Comparison of ENCODE assay signal across 19 cellular contexts in the genomic region with DNA sequence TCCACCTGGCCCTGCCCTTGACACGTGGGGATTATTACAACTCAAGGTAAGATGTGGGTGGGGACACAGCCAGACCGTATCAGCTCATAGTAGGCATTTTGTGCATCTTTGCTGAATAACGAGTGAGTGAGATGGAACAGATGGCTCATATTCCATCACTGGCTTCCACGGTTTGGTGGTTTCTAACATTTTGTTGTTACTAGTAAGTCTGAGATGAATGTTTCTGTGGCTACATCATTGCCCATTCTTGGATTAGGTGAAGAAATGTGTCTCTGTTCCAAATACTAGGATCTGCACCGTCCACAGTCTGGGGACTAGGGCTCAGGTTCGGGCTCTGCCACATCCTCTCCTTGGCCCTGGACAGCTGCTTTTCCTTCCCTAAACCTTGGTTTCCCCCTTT.
"Had no signal": no experiment of that assay in that cellular context is flagged by ENCODE, and none has a peak within 500 bp of the region (broad histone marks: within the 10 kb centered on the region; RNA-seq: fewer than 3 reads in every experiment).

No MANE protein-coding gene starts in this region.

- H2AFZ ChIP-seq: hepatocyte had no signal

- H3K4me2 ChIP-seq: hepatocyte had no signal

- H3K9me3 ChIP-seq: breast epithelium, left ventricle myocardium inferior, mucosa of descending colon, SJCRH30, upper lobe of right lung had no signal

- ATAC-seq: activated naive CD4-positive, alpha-beta T cell treated with anti-CD3 and anti-CD28 coated beads, Interleukin-2, amount 50 U/mL, for 72 hours; activated T-cell treated with anti-CD3 and anti-CD28 coated beads, Interleukin-2, amount 50 U/mL, for 4 hours; mucosa of descending colon; naive thymus-derived CD4-positive, alpha-beta T cell; upper lobe of right lung had no signal

- H3K79me2 ChIP-seq: hepatocyte had no signal

- H3K27ac ChIP-seq: breast epithelium, hepatocyte, left ventricle myocardium inferior, SJCRH30, upper lobe of right lung had no signal

- H3K4me3 ChIP-seq: breast epithelium, hepatocyte, left ventricle myocardium inferior, mucosa of descending colon, SJCRH30, upper lobe of right lung had no signal

- H3K36me3 ChIP-seq: breast epithelium, left ventricle myocardium inferior, SJCRH30, upper lobe of right lung had no signal

- DNase-seq: activated B cell treated with CpG ODN at 0.5 μM for 24 hours; activated CD4-positive, alpha-beta T cell treated with anti-CD3 and anti-CD28 coated beads, Interleukin-2, amount 50 U/mL, for 1 hour; activated effector memory CD4-positive, alpha-beta T cell treated with anti-CD3 and anti-CD28 coated beads, Interleukin-2, amount 50 U/mL, for 16 hours; activated T-cell treated with anti-CD3 and anti-CD28 coated beads, Interleukin-2, amount 50 U/mL, for 4 hours; aorta; cerebellar nuclear complex; effector memory CD4-positive, alpha-beta T cell; left ventricle myocardium inferior; naive thymus-derived CD4-positive, alpha-beta T cell; retina; SJCRH30; stimulated activated CD4-positive, alpha-beta T cell treated with anti-CD3 and anti-CD28 coated beads, Interleukin-4, amount 100 ng/mL, for 1 hour; stimulated activated naive CD4-positive, alpha-beta T cell treated with Interleukin-2 at 50 U/mL for 16 hours; T-helper 2 cell; upper lobe of right lung had no signal
